Comparison of ENCODE assay signal across 8 cellular contexts in genomic region chr20:3239867-3240775, GRCh38. TPM values are rescaled to one million over a fixed set of nuclear protein-coding genes. Genes with fewer than 3 reads are reported as not detected.
DNase-seq lines count a peak whose midpoint lies in the region; ATAC-seq and TF ChIP-seq lines count a peak whose summit lies in the region.

No MANE protein-coding gene starts in this region.

- H3K4me3 ChIP-seq in suprapubic skin = peak overlapping the region; percentile 75

- H3K27ac Mint-ChIP-seq in activated naive CD8-positive, alpha-beta T cell treated with anti-CD3 and anti-CD28 coated beads, Interleukin-2, amount 50 U/mL, for 24 hours = no peak overlapping the region
- no peak overlapping the region for H3K27ac Mint-ChIP-seq in immature natural killer cell

- H3K9me3 Mint-ChIP-seq in activated naive CD8-positive, alpha-beta T cell treated with anti-CD3 and anti-CD28 coated beads, Interleukin-2, amount 50 U/mL, for 24 hours = no peaks in the 10 kb centered on the region
- peaks cover 0 to 2% (median 0%) of the 10 kb centered on the region in 6 donors for H3K9me3 Mint-ChIP-seq in immature natural killer cell

- TF ChIP-seq EP300 in suprapubic skin (IDR thresholded peaks at IDR 0.05) = no peak

- TF ChIP-seq POLR2A in suprapubic skin (IDR thresholded peaks at IDR 0.05) = no peak

- peaks cover 12% of the 10 kb centered on the region for H3K4me1 Mint-ChIP-seq in activated naive CD8-positive, alpha-beta T cell treated with anti-CD3 and anti-CD28 coated beads, Interleukin-2, amount 50 U/mL, for 24 hours
- peaks cover 7 to 8% of the 10 kb centered on the region in 2 donors for H3K4me1 Mint-ChIP-seq in immature natural killer cell

- H3K4me1 ChIP-seq in suprapubic skin = peaks cover 31% of the 10 kb centered on the region

- H3K9me3 ChIP-seq in suprapubic skin = no peaks in the 10 kb centered on the region

- H3K36me3 ChIP-seq in suprapubic skin = no peaks in the 10 kb centered on the region

- H3K27me3 Mint-ChIP-seq in activated naive CD8-positive, alpha-beta T cell treated with anti-CD3 and anti-CD28 coated beads, Interleukin-2, amount 50 U/mL, for 24 hours = peaks cover 55% of the 10 kb centered on the region
- H3K27me3 Mint-ChIP-seq in immature natural killer cell (ENCODE audit: low read depth in 3 of 3) = peaks cover 19 to 31% (median 20%) of the 10 kb centered on the region in 3 donors

- no peak for TF ChIP-seq CTCF in suprapubic skin (IDR thresholded peaks at IDR 0.05)

- no peak for ATAC-seq in activated naive CD8-positive, alpha-beta T cell treated with anti-CD3 and anti-CD28 coated beads, Interleukin-2, amount 50 U/mL, for 24 hours
- ATAC-seq in HG03097 (IDR thresholded peaks at IDR 0.05; ENCODE audit: low FRiP score, unreplicated experiment) (no peak), HG02623 (IDR thresholded peaks at IDR 0.05; ENCODE audit: unreplicated experiment) (no peak)

- peak overlapping the region; percentile 69 for H3K27ac ChIP-seq in suprapubic skin

- no peaks in the 10 kb centered on the region for H3K36me3 Mint-ChIP-seq in activated naive CD8-positive, alpha-beta T cell treated with anti-CD3 and anti-CD28 coated beads, Interleukin-2, amount 50 U/mL, for 24 hours (ENCODE audit: low read depth)
- H3K36me3 Mint-ChIP-seq in immature natural killer cell = no peaks in the 10 kb centered on the region

- peak; percentile 51 for DNase-seq in NCI-H146 (lab: John Stamatoyannopoulos, UW)
- DNase-seq in NCI-H146 treated with DMSO at 0.1 percent for 48 hours (lab: John Stamatoyannopoulos, UW; ENCODE audit: unreplicated experiment) = no peak
- DNase-seq in activated naive CD8-positive, alpha-beta T cell treated with anti-CD3 and anti-CD28 coated beads, Interleukin-2, amount 50 U/mL, for 24 hours = no peak
- DNase-seq in immature natural killer cell = no peak
- no peak for DNase-seq in suprapubic skin (ENCODE audit: low spot score in 2 of 2)
- no peak for DNase-seq in hepatic stellate cell (ENCODE audit: low spot score)

- H3K27me3 ChIP-seq in suprapubic skin = peaks cover 43% of the 10 kb centered on the region

- peak overlapping the region; percentile 80 for H3K4me3 Mint-ChIP-seq in activated naive CD8-positive, alpha-beta T cell treated with anti-CD3 and anti-CD28 coated beads, Interleukin-2, amount 50 U/mL, for 24 hours
- H3K4me3 Mint-ChIP-seq in immature natural killer cell = peak overlapping the region; percentile 87 to 94 (median 91)

- WGBS in suprapubic skin = 17% methylated on average over 18 of the region's 54 CpGs

RNA-seq across cellular contexts. Expression of gene SLC4A11, which starts 1.1 kb away (rescaled TPM):
- not detected for polyA plus RNA-seq in immature natural killer cell
- 10 to 100 TPM in 2 of 4 donors, 1 to 10 TPM in 2; 9.9 to 26.2 (median 15.3) TPM for total RNA-seq in suprapubic skin

RNA-seq across cellular contexts. Expression of gene ITPA, which starts 30.8 kb away (rescaled TPM):
- polyA plus RNA-seq in immature natural killer cell = 10 to 100 TPM; 75.0 to 84.5 (median 76.3) TPM
- total RNA-seq in suprapubic skin = 10 to 100 TPM; 40.5 to 72.4 (median 53.6) TPM

RNA-seq across cellular contexts. Expression of gene DDRGK1, which starts 35.6 kb away (rescaled TPM):
- polyA plus RNA-seq in immature natural killer cell = 10 to 100 TPM; 45.6 to 63.1 (median 48.0) TPM
- total RNA-seq in suprapubic skin = 100 to 1,000 TPM in 1 of 4 donors, 10 to 100 TPM in 3; 50.0 to 169 (median 55.6) TPM
